In genomic region chr4:119626420-119626819, GRCh38 we compare ENCODE assay signal across 8 cellular contexts. TPM values are rescaled to one million over a fixed set of nuclear protein-coding genes. Genes with fewer than 3 reads are reported as not detected.
DNase-seq lines count a peak whose midpoint lies in the region; ATAC-seq and TF ChIP-seq lines count a peak whose summit lies in the region.

No MANE protein-coding gene starts in this region.

- H3K27me3 ChIP-seq in lung (ENCODE audit: control insufficient read depth, insufficient read depth) (no peaks in the 10 kb centered on the region), tibial artery (no peaks in the 10 kb centered on the region)

- intact Hi-C loops in MCF 10A (cut with micrococcal nuclease) = loop anchor here (2.0 kb wide), 1 partner anchor 638 kb away; no protein-coding TSS in a partner anchor
- intact Hi-C loops in tibial artery (cut with DNase I; ENCODE audit: low total_unique reads) = loop anchor here (2.0 to 10.0 kb wide), 2 partner anchors 68 to 322 kb away; a partner anchor contains a TSS

- H3K4me3 ChIP-seq in lung (peak overlapping the region; percentile 26), tibial artery (peak overlapping the region; percentile 84 to 95)

- peaks cover 0 to 4% of the 10 kb centered on the region in 2 donors for H3K4me1 ChIP-seq in lung (ENCODE audit: control insufficient read depth in 2 of 2, insufficient read depth in 2 of 2, low read length in 2 of 2)
- peaks cover 0 to 40% (median 15%) of the 10 kb centered on the region in 4 donors for H3K4me1 ChIP-seq in tibial artery

- DNase-seq in activated T-cell treated with anti-CD3 and anti-CD28 coated beads, Interleukin-2, amount 50 U/mL, for 24 hours = no peak
- DNase-seq in activated T-cell treated with anti-CD3 and anti-CD28 coated beads, Interleukin-2, amount 50 U/mL, for 48 hours = no peak
- DNase-seq in MCF 10A (ENCODE audit: unreplicated experiment) (no peak), lung (ENCODE audit: low spot score) (no peak), tibial artery (no peak), DMS114 treated with DMSO at 0.1 percent for 48 hours (lab: John Stamatoyannopoulos, UW; ENCODE audit: unreplicated experiment) (no peak), LoVo (ENCODE audit: low spot score) (no peak), DMS53 (lab: John Stamatoyannopoulos, UW) (no peak)

- no peak for ATAC-seq in lung (ENCODE audit: insufficient read depth, low FRiP score)

- H3K9me3 ChIP-seq in lung (ENCODE audit: control insufficient read depth in 2 of 2, insufficient read depth in 1 of 2, low read length in 1 of 2) (no peaks in the 10 kb centered on the region), tibial artery (no peaks in the 10 kb centered on the region)

- H3K27me3 Mint-ChIP-seq in activated T-cell treated with anti-CD3 and anti-CD28 coated beads, Interleukin-2, amount 50 U/mL, for 24 hours = peaks cover 22% of the 10 kb centered on the region
- H3K27me3 Mint-ChIP-seq in MCF 10A (ENCODE audit: insufficient read depth, unreplicated experiment) = no peaks in the 10 kb centered on the region

- no peaks in the 10 kb centered on the region for H3K9me3 Mint-ChIP-seq in activated T-cell treated with anti-CD3 and anti-CD28 coated beads, Interleukin-2, amount 50 U/mL, for 24 hours
- H3K9me3 Mint-ChIP-seq in MCF 10A (ENCODE audit: unreplicated experiment) = no peaks in the 10 kb centered on the region

- peak overlapping the region; percentile 72 for H3K4me3 Mint-ChIP-seq in activated T-cell treated with anti-CD3 and anti-CD28 coated beads, Interleukin-2, amount 50 U/mL, for 24 hours
- H3K4me3 Mint-ChIP-seq in MCF 10A (ENCODE audit: unreplicated experiment) = peak overlapping the region; percentile 96

- no TSS peak for BruUV-seq in MCF 10A (replicated peaks; lab: Mats Ljungman, UMichigan)

- H3K27ac ChIP-seq in lung (ENCODE audit: low read depth in 1 of 2, low read length in 1 of 2) = peak overlapping the region; percentile 17 to 55
- H3K27ac ChIP-seq in tibial artery = peak overlapping the region; percentile 90 to 98

- no peak overlapping the region for H3K27ac Mint-ChIP-seq in activated T-cell treated with anti-CD3 and anti-CD28 coated beads, Interleukin-2, amount 50 U/mL, for 24 hours
- no peak overlapping the region for H3K27ac Mint-ChIP-seq in MCF 10A (ENCODE audit: low read depth, unreplicated experiment)

- H3K4me1 Mint-ChIP-seq in activated T-cell treated with anti-CD3 and anti-CD28 coated beads, Interleukin-2, amount 50 U/mL, for 24 hours (ENCODE audit: low read depth) = peaks cover 22% of the 10 kb centered on the region
- H3K4me1 Mint-ChIP-seq in MCF 10A (ENCODE audit: insufficient read depth, unreplicated experiment) = peaks cover 15% of the 10 kb centered on the region

- H3K36me3 Mint-ChIP-seq in activated T-cell treated with anti-CD3 and anti-CD28 coated beads, Interleukin-2, amount 50 U/mL, for 24 hours (ENCODE audit: low read depth) = no peaks in the 10 kb centered on the region
- no peaks in the 10 kb centered on the region for H3K36me3 Mint-ChIP-seq in MCF 10A (ENCODE audit: insufficient read depth, unreplicated experiment)

- CTCF ChIA-PET in MCF 10A (lab: Yijun Ruan, JAX) = interaction anchor here (0.6 to 3.6 kb wide), 26 partner anchors 10 to 742 kb away, joined by 3 to 121 read pairs (median 5); no protein-coding TSS in a partner anchor

- POLR2A ChIA-PET in MCF 10A (lab: Yijun Ruan, JAX) = interaction anchor here (0.7 to 1.5 kb wide), 3 partner anchors 43 to 438 kb away, joined by 3 to 4 read pairs (median 3); a partner anchor contains a TSS

- WGBS in lung, 2 donors = 57 to 58% methylated on average over 11 of the region's 11 CpGs

- TF ChIP-seq CTCF in MCF 10A (IDR thresholded peaks at IDR 0.05; ENCODE audit: unreplicated experiment) (no peak), lung (IDR thresholded peaks at IDR 0.05; ENCODE audit: control extremely low read depth, extremely low read depth) (no peak), tibial artery (IDR thresholded peaks at IDR 0.05) (no peak)

- no peaks in the 10 kb centered on the region for H3K36me3 ChIP-seq in lung (ENCODE audit: control insufficient read depth in 2 of 2, insufficient read depth in 2 of 2, low read length in 2 of 2)
- no peaks in the 10 kb centered on the region for H3K36me3 ChIP-seq in tibial artery

RNA-seq across cellular contexts. Expression of gene PDE5A, which starts 2.2 kb away (rescaled TPM):
- total RNA-seq in MCF 10A (2022) (0.71 and 0.89 TPM in 2 replicates), lung (100 to 1,000 TPM in 1 of 2 donors, 10 to 100 TPM in 1; 27.6 to 121 TPM)
- polyA plus RNA-seq in lung = 1 to 10 TPM; 3.8 to 6.2 TPM

Comparison
In these comparisons a context has a peak if more than half of its experiments do, and no peak if none do; other contexts are left out.
1. RNA of gene PDE5A, which starts 2.2 kb away (total RNA-seq): 27.6 to 121 TPM in lung; 0.71 to 0.89 TPM in MCF 10A; every median in the first group is over 10 times any median in the second.